Comparison of ENCODE assay signal across 8 cellular contexts in the genomic region with DNA sequence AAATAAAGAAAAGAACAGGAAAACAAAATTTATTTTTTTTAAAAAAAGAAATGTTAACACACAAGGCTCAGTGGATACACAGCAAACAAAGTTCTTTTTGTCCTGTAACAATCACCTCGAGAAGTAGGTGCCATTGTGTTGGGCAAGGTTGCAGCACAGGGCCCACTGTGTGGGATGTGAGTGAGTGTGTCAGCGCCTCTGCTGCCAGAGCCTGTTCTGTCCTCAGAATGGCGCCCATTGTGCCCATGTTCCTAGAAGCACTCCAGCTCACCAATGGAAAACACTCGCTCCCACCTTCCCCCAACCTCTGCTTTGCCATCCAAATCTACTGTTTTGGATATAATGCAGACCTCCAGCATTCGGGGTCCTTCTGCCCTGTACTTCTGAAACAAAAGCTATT.
"Had no signal": no experiment of that assay in that cellular context is flagged by ENCODE, and none has a peak within 500 bp of the region (broad histone marks: within the 10 kb centered on the region; RNA-seq: fewer than 3 reads in every experiment).

No MANE protein-coding gene starts in this region.

- H3K4me3 ChIP-seq: GM23248, GM23338, HAP-1 had no signal

- H3K9me3 ChIP-seq: HAP-1 had no signal

- DNase-seq: GM23248, GOT3, H9, HCEC 1CT, HFFc6 had no signal

- H2AFZ ChIP-seq: GM23248 had no signal

- H3K4me2 ChIP-seq: GM23338 had no signal

- H3K36me3 ChIP-seq: HAP-1 had no signal

- H3K9ac ChIP-seq: GM23248 had no signal

- H3K4me1 ChIP-seq: HAP-1 had no signal

- H3K27ac ChIP-seq: GM23248 had no signal

- ATAC-seq: GM23338, HCT116 had no signal
